ENCODE assay signal across 19 cellular contexts in genomic region chr4:162131256-162131655, GRCh38. TPM values are rescaled to one million over a fixed set of nuclear protein-coding genes. Genes with fewer than 3 reads are reported as not detected.
DNase-seq lines count a peak whose midpoint lies in the region; ATAC-seq, FAIRE-seq and TF ChIP-seq lines count a peak whose summit lies in the region.
"Had no signal": no experiment of that assay in that cellular context is flagged by ENCODE, and none has a peak within 500 bp of the region (broad histone marks: within the 10 kb centered on the region; RNA-seq: fewer than 3 reads in every experiment).

No MANE protein-coding gene starts in this region.

- H3K27ac ChIP-seq in HCT116 (ENCODE audit: low read depth, low read length) (no peak overlapping the region), RWPE2 (ENCODE audit: poor library complexity, severe bottlenecking) (no peak overlapping the region)
- H3K27ac ChIP-seq: tibial artery had no signal

- TF ChIP-seq POLR2A in HCT116 (IDR thresholded peaks at IDR 0.05; ENCODE audit: borderline replicate concordance, extremely low read depth, insufficient read depth, insufficient read length): no peak

- TF ChIP-seq RAD21 in HCT116 (IDR thresholded peaks at IDR 0.05; ENCODE audit: low read depth): peak; percentile 29; the same call in 1 of the 2 replicates

- POLR2A ChIA-PET in HCT116 (lab: Charles Lee): no interaction called here

- no peak overlapping the region for H3K9ac ChIP-seq in HCT116 (ENCODE audit: low read length)

- no peaks in the 10 kb centered on the region for H3K9me3 ChIP-seq in HCT116 (ENCODE audit: control insufficient read depth in 1 of 2, insufficient read depth in 1 of 2, low read depth in 1 of 2, low read length in 2 of 2)
- H3K9me3 ChIP-seq in RWPE2 (ENCODE audit: severe bottlenecking): no peaks in the 10 kb centered on the region
- H3K9me3 ChIP-seq: mucosa of descending colon, tibial artery had no signal

- ATAC-seq in HCT116: peak; percentile 67
- no peak for ATAC-seq in RWPE2 (ENCODE audit: low read depth)
- no peak for ATAC-seq in HG02678 (IDR thresholded peaks at IDR 0.05; ENCODE audit: unreplicated experiment)
- ATAC-seq: activated CD8-positive, alpha-beta T cell treated with anti-CD3 and anti-CD28 coated beads for 36 hours; mucosa of descending colon had no signal

- H3K27me3 ChIP-seq in HCT116 (ENCODE audit: insufficient read depth, low read length) (no peaks in the 10 kb centered on the region), RWPE2 (ENCODE audit: insufficient read depth, poor library complexity, severe bottlenecking) (no peaks in the 10 kb centered on the region)
- H3K27me3 ChIP-seq: tibial artery had no signal

- H3K36me3 ChIP-seq in HCT116 (ENCODE audit: control insufficient read depth in 1 of 2, insufficient read depth in 2 of 2, low read length in 2 of 2): no peaks in the 10 kb centered on the region
- H3K36me3 ChIP-seq in RWPE2 (ENCODE audit: low read depth): no peaks in the 10 kb centered on the region
- H3K36me3 ChIP-seq: tibial artery had no signal

- peak in 2 of 3 experiments; percentile 32 to 43; a peak in 3 of 6 replicates for TF ChIP-seq CTCF in HCT116 (IDR thresholded peaks at IDR 0.05 in 2 of 3, conservative IDR thresholded peaks at IDR 0.05 in 1 of 3; ENCODE audit: borderline replicate concordance in 1 of 3, insufficient read depth in 1 of 3, low read depth in 2 of 3, low read length in 2 of 3)
- peak; percentile 21 for TF ChIP-seq CTCF in RWPE2 (IDR thresholded peaks at IDR 0.05; ENCODE audit: poor library complexity, severe bottlenecking)
- TF ChIP-seq CTCF in epithelial cell of proximal tubule (conservative IDR thresholded peaks at IDR 0.05; ENCODE audit: low read depth, low read length): peak; percentile 43

- intact Hi-C loops in HCT116 (cut with micrococcal nuclease): loop anchor here (5.0 kb wide), 1 partner anchor 569 kb away; no protein-coding TSS in a partner anchor

- H3K4me2 ChIP-seq in HCT116 (ENCODE audit: low read length): no peak overlapping the region

- H3K4me3 ChIP-seq in HCT116 (replicated peaks in 1 of 2; ENCODE audit: low read depth in 1 of 2, low read length in 2 of 2) (no peak overlapping the region), RWPE2 (ENCODE audit: severe bottlenecking) (no peak overlapping the region), epithelial cell of proximal tubule (ENCODE audit: low read depth, low read length) (no peak overlapping the region)
- H3K4me3 ChIP-seq: mucosa of descending colon, tibial artery had no signal

- no peaks in the 10 kb centered on the region; the same call in 1 of the 2 replicates for H4K20me1 ChIP-seq in HCT116 (ENCODE audit: insufficient read depth)

- H3K4me1 ChIP-seq in HCT116 (ENCODE audit: control insufficient read depth in 1 of 2, insufficient read depth in 2 of 2, low read length in 2 of 2) (no peaks in the 10 kb centered on the region), RWPE2 (ENCODE audit: insufficient read depth, poor library complexity, severe bottlenecking) (no peaks in the 10 kb centered on the region)
- H3K4me1 ChIP-seq: tibial artery had no signal

- peak overlapping the region; percentile 69 for H2AFZ ChIP-seq in HCT116 (ENCODE audit: low read depth, low read length, poor library complexity, severe bottlenecking)

- no peaks in the 10 kb centered on the region for H3K9me2 ChIP-seq in HCT116 (ENCODE audit: insufficient read depth)

- CTCF ChIA-PET in HCT116 (lab: Charles Lee): no interaction called here

- no peak for DNase-seq in HCT116 (ENCODE audit: low read depth, low spot score)
- DNase-seq in RWPE2 (ENCODE audit: low spot score): no peak
- DNase-seq in epithelial cell of proximal tubule (ENCODE audit: low read depth): no peak
- DNase-seq in NCI-H1105 treated with DMSO at 0.1 percent for 48 hours (lab: John Stamatoyannopoulos, UW): no peak
- no peak for DNase-seq in NCI-H1417 treated with DMSO at 0.1 percent for 48 hours (lab: John Stamatoyannopoulos, UW)
- DNase-seq in RPMI8226: no peak
- DNase-seq: activated CD8-positive, alpha-beta T cell treated with anti-CD3 and anti-CD28 coated beads for 36 hours; activated effector memory CD4-positive, alpha-beta T cell treated with Interleukin-2 at 50 U/mL for 16 hours; head of caudate nucleus; kidney glomerular epithelial cell; mucosa of descending colon; NCI-H510A treated with DMSO at 0.1 percent for 48 hours; SHP77 treated with DMSO at 0.1 percent for 48 hours; stimulated activated CD4-positive, alpha-beta T cell treated with anti-CD3 and anti-CD28 coated beads, Interleukin-2, amount 100 ng/mL, for 24 hours; T1000; tibial artery had no signal

- BruUV-seq in HCT116 (replicated peaks; lab: Mats Ljungman, UMichigan): no TSS peak

- RAD21 ChIA-PET in HCT116 (lab: Charles Lee; ENCODE audit: low non-redundant PET in 1 of 2, low total read pairs in 2 of 2, uncharacterized antibody in 2 of 2, unreplicated experiment in 2 of 2): no interaction called here

- peak; percentile 44 for FAIRE-seq in A204.1 (lab: Jason Lieb, UNC)
- FAIRE-seq: endometrium had no signal

- no peaks in the 10 kb centered on the region for H3K79me2 ChIP-seq in HCT116 (ENCODE audit: insufficient read depth, low read length)

TF ChIP-seq in HCT116, 20 proteins besides CTCF, POLR2A, EP300 and RAD21:
- TF ChIP-seq ELF1 (IDR thresholded peaks at IDR 0.05; ENCODE audit: borderline replicate concordance, low read depth): no peak
- no peak for TF ChIP-seq ZNF274 (IDR thresholded peaks at IDR 0.05; ENCODE audit: low read depth, low read length)
- no peak for TF ChIP-seq EZH2phosphoT487 (IDR thresholded peaks at IDR 0.05; ENCODE audit: borderline replicate concordance)
- no peak for TF ChIP-seq CEBPB (IDR thresholded peaks at IDR 0.05; ENCODE audit: low read depth)
- no peak for TF ChIP-seq POLR2AphosphoS5 (IDR thresholded peaks at IDR 0.05; ENCODE audit: low read depth, low read length)
- no peak for TF ChIP-seq ZFX (IDR thresholded peaks at IDR 0.05)
- no peak for TF ChIP-seq REST (IDR thresholded peaks at IDR 0.05; ENCODE audit: low read depth)
- no peak for TF ChIP-seq ATF3 (IDR thresholded peaks at IDR 0.05)
- no peak for TF ChIP-seq YY1 (IDR thresholded peaks at IDR 0.05; ENCODE audit: extremely low read depth, insufficient replicate concordance, low read depth, low read length)
- no peak for TF ChIP-seq CBX3 (IDR thresholded peaks at IDR 0.05; ENCODE audit: low read depth)
- no peak for TF ChIP-seq SIN3A (IDR thresholded peaks at IDR 0.05; ENCODE audit: low read depth)
- no peak for TF ChIP-seq EGR1 (IDR thresholded peaks at IDR 0.05; ENCODE audit: low read depth)
- no peak for TF ChIP-seq JUND (IDR thresholded peaks at IDR 0.05)
- no peak for TF ChIP-seq FOSL1 (IDR thresholded peaks at IDR 0.05; ENCODE audit: low read depth)
- no peak for TF ChIP-seq SRF (IDR thresholded peaks at IDR 0.05; ENCODE audit: low read depth)
- TF ChIP-seq SP1 (IDR thresholded peaks at IDR 0.05; ENCODE audit: low read depth): no peak

RNA-seq across cellular contexts. Expression of gene FSTL5, which starts 32.5 kb away (rescaled TPM):
- total RNA-seq in HCT116 (2021; ENCODE audit: unreplicated experiment): not detected
- not detected in 2 replicates for polyA plus RNA-seq in HCT116 (2012)
- total RNA-seq in epithelial cell of proximal tubule: not detected in 2 replicates
- total RNA-seq: activated CD8-positive, alpha-beta T cell treated with anti-CD3 and anti-CD28 coated beads for 36 hours had no signal
